22 cellular contexts compared by ENCODE assay signal in genomic region chr19:39847525-39847924, GRCh38. TPM values are rescaled to one million over a fixed set of nuclear protein-coding genes. Genes with fewer than 3 reads are reported as not detected.
DNase-seq lines count a peak whose midpoint lies in the region; ATAC-seq and TF ChIP-seq lines count a peak whose summit lies in the region.
"Had no signal": no experiment of that assay in that cellular context is flagged by ENCODE, and none has a peak within 500 bp of the region (broad histone marks: within the 10 kb centered on the region; RNA-seq: fewer than 3 reads in every experiment).

No MANE protein-coding gene starts in this region.

- no peaks in the 10 kb centered on the region for H3K27me3 ChIP-seq in GM23338 (ENCODE audit: insufficient read depth)
- no peaks in the 10 kb centered on the region for H3K27me3 ChIP-seq in osteoblast (ENCODE audit: insufficient read depth, low read length)
- no peaks in the 10 kb centered on the region for H3K27me3 ChIP-seq in body of pancreas
- H3K27me3 ChIP-seq: BLaER1 treated with 17β-estradiol and CSF1 and Interleukin-3, amounts not matched to agents 10 nM and 100 nM; colonic mucosa; heart right ventricle; stomach; upper lobe of left lung had no signal

- no peaks in the 10 kb centered on the region for H3K36me3 ChIP-seq in GM23338 (ENCODE audit: insufficient read depth)
- H3K36me3 ChIP-seq in osteoblast (ENCODE audit: insufficient read depth, low read length), result no peaks in the 10 kb centered on the region
- no peaks in the 10 kb centered on the region for H3K36me3 ChIP-seq in body of pancreas (replicated peaks in 1 of 2; ENCODE audit: insufficient read depth in 1 of 2, low read depth in 2 of 2)
- H3K36me3 ChIP-seq: colonic mucosa, heart right ventricle, stomach, upper lobe of left lung had no signal

- H3K4me1 Mint-ChIP-seq in T-helper 2 cell treated with Interferon-gamma antibody and Interleukin-4, amounts not matched to agents 5 μg/mL and 100 μg/mL, for 36 hours (ENCODE audit: low read depth), result peaks cover 30% of the 10 kb centered on the region
- H3K4me1 Mint-ChIP-seq in GM23338 (peaks cover 35% of the 10 kb centered on the region), WTC11 (peaks cover 37% of the 10 kb centered on the region)
- peaks cover 43% of the 10 kb centered on the region for H3K4me1 Mint-ChIP-seq in dendritic cell treated with granulocyte-macrophage colony-stimulating factor and Interleukin-4, amounts not matched to agents 40 ng/mL and 50 ng/mL, for 4 days (ENCODE audit: low read depth)

- CTCF ChIA-PET in WTC11 (lab: Charles Lee), result interaction anchor here (1.1 to 3.7 kb wide), 4 partner anchors 14 to 80 kb away, joined by 3 to 16 read pairs (median 14); partner anchors contain the start of gene DYRK1B

- WGBS in body of pancreas, 2 donors, result 71 to 79% methylated on average over 6 of the region's 6 CpGs

- intact Hi-C loops in dendritic cell treated with granulocyte-macrophage colony-stimulating factor and Interleukin-4, amounts not matched to agents 40 ng/mL and 50 ng/mL, for 4 days (cut with micrococcal nuclease), result loop anchor here (10.0 kb wide), 2 partner anchors 293 to 947 kb away; partner anchors contain the start of gene EGLN2
- intact Hi-C loops in body of pancreas (cut with DNase I), result no loop called here

- H3K4me3 Mint-ChIP-seq in T-helper 2 cell treated with Interferon-gamma antibody and Interleukin-4, amounts not matched to agents 5 μg/mL and 100 μg/mL, for 36 hours, result peak overlapping the region; percentile 92
- H3K4me3 Mint-ChIP-seq in GM23338, result no peak overlapping the region
- no peak overlapping the region for H3K4me3 Mint-ChIP-seq in dendritic cell treated with granulocyte-macrophage colony-stimulating factor and Interleukin-4, amounts not matched to agents 40 ng/mL and 50 ng/mL, for 4 days
- H3K4me3 Mint-ChIP-seq in WTC11, result no peak overlapping the region

- H3K9me2 ChIP-seq in GM23338 (ENCODE audit: insufficient read depth), result no peaks in the 10 kb centered on the region

- H4K20me1 ChIP-seq in GM23338 (replicated peaks; ENCODE audit: insufficient read depth), result peaks cover 29% of the 10 kb centered on the region
- H4K20me1 ChIP-seq in osteoblast (ENCODE audit: insufficient read depth, low read length), result peaks cover 24% of the 10 kb centered on the region

- POLR2A ChIA-PET in WTC11 (lab: Charles Lee), result interaction anchor here (0.8 to 1.7 kb wide), 2 partner anchors 13 to 14 kb away, joined by 3 to 11 read pairs; no protein-coding TSS in a partner anchor

- peaks cover 36% of the 10 kb centered on the region for H3K79me2 ChIP-seq in GM23338 (replicated peaks; ENCODE audit: insufficient read depth)
- H3K79me2 ChIP-seq in osteoblast (ENCODE audit: insufficient read depth, low read length), result peaks cover 37% of the 10 kb centered on the region

- no peak overlapping the region for H3K27ac ChIP-seq in GM23338 (ENCODE audit: low read depth)
- H3K27ac ChIP-seq in osteoblast (ENCODE audit: low read depth, low read length), result no peak overlapping the region
- H3K27ac ChIP-seq in body of pancreas, result peak overlapping the region in 1 of 4 donors; percentile 87
- H3K27ac ChIP-seq: RWPE1 had no signal

- no peak for DNase-seq in T-helper 2 cell treated with Interferon-gamma antibody and Interleukin-4, amounts not matched to agents 5 μg/mL and 100 μg/mL, for 36 hours (ENCODE audit: low spot score)
- no peak for DNase-seq in T-helper 2 cell
- DNase-seq in GM23338 (ENCODE audit: low spot score), result no peak
- no peak for DNase-seq in osteoblast (ENCODE audit: insufficient read length, low spot score, missing footprints)
- no peak for DNase-seq in body of pancreas
- no peak for DNase-seq in NCI-H2029 (lab: John Stamatoyannopoulos, UW)
- no peak for DNase-seq in WTC11 (ENCODE audit: low spot score)
- DNase-seq: activated CD8-positive, alpha-beta T cell treated with anti-CD3 and anti-CD28 coated beads, Interleukin-2, amount 10 ng/mL, durations not matched to agents 7 days and 5 days; activated naive CD4-positive, alpha-beta T cell treated with anti-CD3 and anti-CD28 coated beads, Interleukin-2, amount 50 U/mL, for 16 hours; activated T-cell treated with anti-CD3 and anti-CD28 coated beads, Interleukin-2, amount 50 U/mL, for 24 hours; heart right ventricle; NCI-H1092 treated with DMSO at 0.1 percent for 48 hours; NCI-H524; stimulated activated CD4-positive, alpha-beta T cell treated with anti-CD3 and anti-CD28 coated beads, Interleukin-2, amount 100 ng/mL, for 48 hours; stomach; upper lobe of left lung had no signal

- H3K4me2 ChIP-seq in GM23338 (peak overlapping the region; percentile 90; the same call in 1 of the 2 replicates), osteoblast (ENCODE audit: insufficient read depth, low read length) (no peak overlapping the region)

- H3K27me3 Mint-ChIP-seq in T-helper 2 cell treated with Interferon-gamma antibody and Interleukin-4, amounts not matched to agents 5 μg/mL and 100 μg/mL, for 36 hours (ENCODE audit: low read depth), result no peaks in the 10 kb centered on the region
- H3K27me3 Mint-ChIP-seq in GM23338 (ENCODE audit: insufficient read depth, low read depth, poor library complexity), result peaks cover 6% of the 10 kb centered on the region
- H3K27me3 Mint-ChIP-seq in dendritic cell treated with granulocyte-macrophage colony-stimulating factor and Interleukin-4, amounts not matched to agents 40 ng/mL and 50 ng/mL, for 4 days, result peaks cover 9% of the 10 kb centered on the region
- H3K27me3 Mint-ChIP-seq in WTC11 (ENCODE audit: low read depth), result peaks cover 8% of the 10 kb centered on the region
- H3K27me3 Mint-ChIP-seq: activated T-cell treated with anti-CD3 and anti-CD28 coated beads, Interleukin-2, amount 50 U/mL, for 24 hours had no signal

- H2AFZ ChIP-seq in GM23338, result peak overlapping the region; percentile 93
- H2AFZ ChIP-seq in osteoblast (ENCODE audit: low read length), result peak overlapping the region; percentile 98

- TF ChIP-seq POLR2A in body of pancreas (IDR thresholded peaks at IDR 0.05), result no peak

- ATAC-seq in GM23338 (no peak), body of pancreas (no peak), WTC11 (no peak)
- ATAC-seq: A549; activated CD8-positive, alpha-beta T cell treated with anti-CD3 and anti-CD28 coated beads, Interleukin-2, amount 10 ng/mL, durations not matched to agents 7 days and 5 days; HCT116 had no signal

- TF ChIP-seq CTCF in GM23338 (conservative IDR thresholded peaks at IDR 0.05; ENCODE audit: low read depth in 2 of 2), result no peak
- TF ChIP-seq CTCF in osteoblast (IDR thresholded peaks at IDR 0.05; ENCODE audit: extremely low read depth, low read depth, low read length), result no peak
- TF ChIP-seq CTCF in body of pancreas (IDR thresholded peaks at IDR 0.05), result no peak
- TF ChIP-seq CTCF in WTC11 (IDR thresholded peaks at IDR 0.05), result no peak

- H3F3A ChIP-seq in GM23338 (replicated peaks; ENCODE audit: low read depth), result 0 out of 2 replicates have a peak, but pooled peaks cover 3% of the 10 kb centered on the region

- no peaks in the 10 kb centered on the region for H3K9me3 ChIP-seq in osteoblast (ENCODE audit: low read depth, low read length)
- no peaks in the 10 kb centered on the region for H3K9me3 ChIP-seq in body of pancreas
- H3K9me3 ChIP-seq: A549; BLaER1 treated with 17β-estradiol and CSF1 and Interleukin-3, amounts not matched to agents 10 nM and 100 nM; colonic mucosa; heart right ventricle; stomach; upper lobe of left lung had no signal

- H3K4me3 ChIP-seq in GM23338 (no peak overlapping the region), osteoblast (ENCODE audit: insufficient read depth, low read length) (no peak overlapping the region), body of pancreas (no peak overlapping the region)
- H3K4me3 ChIP-seq: A549, colonic mucosa had no signal

- no peaks in the 10 kb centered on the region for H3K9me3 Mint-ChIP-seq in T-helper 2 cell treated with Interferon-gamma antibody and Interleukin-4, amounts not matched to agents 5 μg/mL and 100 μg/mL, for 36 hours
- no peaks in the 10 kb centered on the region for H3K9me3 Mint-ChIP-seq in GM23338
- H3K9me3 Mint-ChIP-seq in dendritic cell treated with granulocyte-macrophage colony-stimulating factor and Interleukin-4, amounts not matched to agents 40 ng/mL and 50 ng/mL, for 4 days, result no peaks in the 10 kb centered on the region
- no peaks in the 10 kb centered on the region for H3K9me3 Mint-ChIP-seq in WTC11
- H3K9me3 Mint-ChIP-seq: activated T-cell treated with anti-CD3 and anti-CD28 coated beads, Interleukin-2, amount 50 U/mL, for 24 hours had no signal

- peaks cover 6% of the 10 kb centered on the region for H3K36me3 Mint-ChIP-seq in T-helper 2 cell treated with Interferon-gamma antibody and Interleukin-4, amounts not matched to agents 5 μg/mL and 100 μg/mL, for 36 hours (ENCODE audit: low read depth)
- 0 out of 3 replicates have a peak, but pooled peaks cover 3% of the 10 kb centered on the region for H3K36me3 Mint-ChIP-seq in GM23338 (ENCODE audit: low read depth)
- peaks cover 6% of the 10 kb centered on the region for H3K36me3 Mint-ChIP-seq in dendritic cell treated with granulocyte-macrophage colony-stimulating factor and Interleukin-4, amounts not matched to agents 40 ng/mL and 50 ng/mL, for 4 days (ENCODE audit: low read depth)
- no peaks in the 10 kb centered on the region for H3K36me3 Mint-ChIP-seq in WTC11

- H3K4me1 ChIP-seq in GM23338 (ENCODE audit: insufficient read depth) (peaks cover 30% of the 10 kb centered on the region), osteoblast (ENCODE audit: insufficient read depth, low read length) (peaks cover 25% of the 10 kb centered on the region), body of pancreas (peaks cover 41% of the 10 kb centered on the region)

- H3K27ac Mint-ChIP-seq in T-helper 2 cell treated with Interferon-gamma antibody and Interleukin-4, amounts not matched to agents 5 μg/mL and 100 μg/mL, for 36 hours, result no peak overlapping the region
- H3K27ac Mint-ChIP-seq in GM23338, result no peak overlapping the region
- H3K27ac Mint-ChIP-seq in dendritic cell treated with granulocyte-macrophage colony-stimulating factor and Interleukin-4, amounts not matched to agents 40 ng/mL and 50 ng/mL, for 4 days, result peak overlapping the region; percentile 86
- H3K27ac Mint-ChIP-seq in WTC11, result no peak overlapping the region

TF ChIP-seq in WTC11, 78 proteins besides CTCF, POLR2A, EP300 and RAD21 (continues in another document):
- TF ChIP-seq MYBL2 (CRISPR knock-in tag; IDR thresholded peaks at IDR 0.05), result no peak
- TF ChIP-seq ZNF263 (CRISPR knock-in tag; IDR thresholded peaks at IDR 0.05; ENCODE audit: low read depth), result no peak
- TF ChIP-seq HMGA2 (CRISPR knock-in tag; IDR thresholded peaks at IDR 0.05), result no peak
- TF ChIP-seq TEAD1 (CRISPR knock-in tag; IDR thresholded peaks at IDR 0.05), result no peak
- no peak for TF ChIP-seq ZNF219 (CRISPR knock-in tag; IDR thresholded peaks at IDR 0.05; ENCODE audit: borderline replicate concordance)

RNA-seq across cellular contexts. Expression of gene FBL, which starts 1.3 kb away (rescaled TPM):
- total RNA-seq in GM23338 (2014; rRNA removed; shearing (Covaris generic)), result 403 and 426 TPM in 2 replicates
- 553 and 579 TPM in 2 replicates for polyA plus RNA-seq in GM23338 (2016; fragmentation: Nextera tagmentation; extraction: Ambion mirVana)
- total RNA-seq in osteoblast (69.0 and 87.2 TPM in 2 replicates), body of pancreas (100 to 1,000 TPM in 1 of 2 donors, 10 to 100 TPM in 1; 90.3 to 118 TPM), WTC11 (2021) (576 to 620 TPM (median 610 TPM) in 3 replicates)

RNA-seq across cellular contexts. Expression of gene DYRK1B, which starts 13.6 kb away (rescaled TPM):
- 8.6 and 8.9 TPM in 2 replicates for total RNA-seq in GM23338 (2014; rRNA removed; shearing (Covaris generic))
- 6.5 and 7.2 TPM in 2 replicates for polyA plus RNA-seq in GM23338 (2016; fragmentation: Nextera tagmentation; extraction: Ambion mirVana)
- 17.1 and 19.5 TPM in 2 replicates for total RNA-seq in osteoblast
- 10 to 100 TPM; 11.9 to 21.1 TPM for total RNA-seq in body of pancreas
- total RNA-seq in WTC11 (2021), result 12.2 to 14.0 TPM (median 13.2 TPM) in 3 replicates
